In genomic region chr2:120897399-120897798, GRCh38 we compare ENCODE assay signal across 31 cellular contexts.
"Had no signal": no experiment of that assay in that cellular context is flagged by ENCODE, and none has a peak within 500 bp of the region (broad histone marks: within the 10 kb centered on the region; RNA-seq: fewer than 3 reads in every experiment).

No MANE protein-coding gene starts in this region.

- H3K4me3 ChIP-seq: SK-N-MC had no signal

- H3K27ac Mint-ChIP-seq: activated CD4-positive, alpha-beta memory T cell treated with anti-CD3 and anti-CD28 coated beads, Interleukin-2, amount 10 ng/mL, durations not matched to agents 7 days and 5 days; activated naive CD4-positive, alpha-beta T cell treated with anti-CD3 and anti-CD28 coated beads, Interleukin-2, amount 10 ng/mL, durations not matched to agents 7 days and 5 days; activated naive CD8-positive, alpha-beta T cell treated with anti-CD3 and anti-CD28 coated beads for 36 hours; activated T-cell treated with anti-CD3 and anti-CD28 coated beads, Interleukin-2, amount 50 U/mL, for 72 hours; activated T-helper 2 cell treated with anti-CD3 and anti-CD28 coated beads, Interferon-gamma antibody, Interleukin-2, Interleukin-4, amounts not matched to agents 10 μg/mL and 5 μg/mL and 100 μg/mL, durations not matched to agents 14 hours and 24 hours and 36 hours; T-cell had no signal

- H3K9me3 Mint-ChIP-seq: activated CD4-positive, alpha-beta memory T cell treated with anti-CD3 and anti-CD28 coated beads, Interleukin-2, amount 10 ng/mL, durations not matched to agents 7 days and 5 days; activated naive CD4-positive, alpha-beta T cell treated with anti-CD3 and anti-CD28 coated beads, Interleukin-2, amount 10 ng/mL, durations not matched to agents 7 days and 5 days; activated naive CD8-positive, alpha-beta T cell treated with anti-CD3 and anti-CD28 coated beads for 36 hours; activated T-cell treated with anti-CD3 and anti-CD28 coated beads, Interleukin-2, amount 50 U/mL, for 72 hours; activated T-helper 2 cell treated with anti-CD3 and anti-CD28 coated beads, Interferon-gamma antibody, Interleukin-2, Interleukin-4, amounts not matched to agents 10 μg/mL and 5 μg/mL and 100 μg/mL, durations not matched to agents 14 hours and 24 hours and 36 hours; T-cell had no signal

- ATAC-seq: activated T-cell treated with anti-CD3 and anti-CD28 coated beads, Interleukin-2, amount 50 U/mL, for 72 hours; Panc1; Right ventricle myocardium inferior; T-cell had no signal

- DNase-seq: activated CD4-positive, alpha-beta memory T cell treated with anti-CD3 and anti-CD28 coated beads, Interleukin-2, amount 10 ng/mL, durations not matched to agents 7 days and 5 days; activated CD4-positive, alpha-beta T cell treated with anti-CD3 and anti-CD28 coated beads, Interleukin-2, amount 50 U/mL, for 1 hour; activated CD4-positive, CD25-positive, alpha-beta regulatory T cell; activated CD8-positive, alpha-beta memory T cell treated with anti-CD3 and anti-CD28 coated beads, Interleukin-2, amount 50 U/mL, for 4 hours; activated gamma-delta T cell treated with Interleukin-2 at 50 U/mL for 16 hours; activated naive CD4-positive, alpha-beta T cell treated with anti-CD3 and anti-CD28 coated beads, Interleukin-2, amount 10 ng/mL, durations not matched to agents 7 days and 5 days; activated naive CD8-positive, alpha-beta T cell treated with anti-CD3 and anti-CD28 coated beads for 36 hours; activated T-cell treated with anti-CD3 and anti-CD28 coated beads, Interleukin-2, amount 50 U/mL, for 72 hours; central memory CD4-positive, alpha-beta T cell; Kasumi-1; KBM-7; NCI-H1048; NCI-H1417; NCI-H1694; NCI-H2029; NCI-H2107; NCI-H345; NCI-H510A; NCI-H526 treated with DMSO at 0.1 percent for 48 hours; NK-92 treated with Interleukin-12 subunit alpha and Interleukin-12 subunit beta, amount 100 ng/mL, for 24 hours; OCI-M1; RPMI8226; T-cell; T-helper 2 cell; T1000 had no signal

- H3K4me3 Mint-ChIP-seq: activated CD4-positive, alpha-beta memory T cell treated with anti-CD3 and anti-CD28 coated beads, Interleukin-2, amount 10 ng/mL, durations not matched to agents 7 days and 5 days; activated naive CD4-positive, alpha-beta T cell treated with anti-CD3 and anti-CD28 coated beads, Interleukin-2, amount 10 ng/mL, durations not matched to agents 7 days and 5 days; activated naive CD8-positive, alpha-beta T cell treated with anti-CD3 and anti-CD28 coated beads for 36 hours; activated T-cell treated with anti-CD3 and anti-CD28 coated beads, Interleukin-2, amount 50 U/mL, for 72 hours; T-cell had no signal

- H3K27me3 Mint-ChIP-seq: activated CD4-positive, alpha-beta memory T cell treated with anti-CD3 and anti-CD28 coated beads, Interleukin-2, amount 10 ng/mL, durations not matched to agents 7 days and 5 days; activated naive CD8-positive, alpha-beta T cell treated with anti-CD3 and anti-CD28 coated beads for 36 hours; T-cell had no signal

- H3K27ac ChIP-seq: SK-N-MC had no signal

- H3K4me1 Mint-ChIP-seq: activated CD4-positive, alpha-beta memory T cell treated with anti-CD3 and anti-CD28 coated beads, Interleukin-2, amount 10 ng/mL, durations not matched to agents 7 days and 5 days; activated naive CD4-positive, alpha-beta T cell treated with anti-CD3 and anti-CD28 coated beads, Interleukin-2, amount 10 ng/mL, durations not matched to agents 7 days and 5 days; activated naive CD8-positive, alpha-beta T cell treated with anti-CD3 and anti-CD28 coated beads for 36 hours; T-cell had no signal

- FAIRE-seq: bronchial epithelial cell, TTC549 had no signal

- H3K36me3 Mint-ChIP-seq: activated naive CD4-positive, alpha-beta T cell treated with anti-CD3 and anti-CD28 coated beads, Interleukin-2, amount 10 ng/mL, durations not matched to agents 7 days and 5 days; activated naive CD8-positive, alpha-beta T cell treated with anti-CD3 and anti-CD28 coated beads for 36 hours; T-cell had no signal
